12 cellular contexts compared by ENCODE assay signal in the genomic region with DNA sequence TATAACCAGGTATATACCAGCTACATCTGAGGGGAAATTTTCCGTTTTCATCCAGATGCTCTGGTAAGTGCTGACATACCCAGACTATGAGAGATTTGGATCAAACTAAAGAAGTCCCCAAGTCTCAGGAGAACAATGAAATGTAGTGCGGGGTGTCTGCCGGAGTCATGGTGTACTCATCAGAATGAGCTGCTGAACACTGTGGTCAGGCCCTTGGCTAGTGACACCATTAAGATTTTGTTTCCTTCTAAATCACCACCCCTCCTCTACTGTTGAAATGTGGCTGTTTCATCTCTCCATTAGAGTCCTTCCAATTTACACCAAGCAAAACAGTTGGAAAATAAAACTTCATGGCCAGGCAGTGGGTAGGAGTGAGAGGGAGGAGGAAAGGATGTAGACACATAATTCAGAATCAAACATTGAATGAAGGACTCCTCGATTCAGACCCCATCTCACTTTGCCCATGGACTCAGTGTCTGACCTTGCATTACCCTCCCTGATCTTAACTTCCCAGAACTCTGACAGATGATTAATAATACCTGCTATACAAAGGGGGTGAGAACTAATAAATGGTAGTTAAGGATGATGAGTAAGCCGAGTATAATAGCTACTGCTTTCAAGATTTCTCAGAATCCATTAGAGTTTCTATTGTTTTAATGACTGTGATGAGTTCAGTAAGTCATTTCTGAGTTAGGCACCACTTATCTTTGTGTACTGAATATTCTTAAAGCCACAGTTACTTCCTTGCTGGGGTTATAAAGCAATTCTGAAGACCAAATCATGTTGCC.
A peak's percentile ranks its signal among the peaks of the same experiment; 100 is the strongest.
DNase-seq lines count a peak whose midpoint lies in the region; ATAC-seq, FAIRE-seq and TF ChIP-seq lines count a peak whose summit lies in the region.
"Had no signal": no experiment of that assay in that cellular context is flagged by ENCODE, and none has a peak within 500 bp of the region (broad histone marks: within the 10 kb centered on the region; RNA-seq: fewer than 3 reads in every experiment).

No MANE protein-coding gene starts in this region.

- TF ChIP-seq RAD21 in K562 (CRISPR knock-in tag; conservative IDR thresholded peaks at IDR 0.05 in 1 of 2, IDR thresholded peaks at IDR 0.05 in 1 of 2): no peak

- no peaks in the 10 kb centered on the region for H4K20me1 ChIP-seq in K562 (replicated peaks; ENCODE audit: control insufficient read depth, insufficient read depth, low read length)

- no peak overlapping the region for H3K9ac ChIP-seq in K562 (ENCODE audit: insufficient read depth in 1 of 2, low read depth in 2 of 2, low read length in 2 of 2)
- H3K9ac ChIP-seq in muscle layer of colon (ENCODE audit: low read length): no peak overlapping the region

- H3K36me3 ChIP-seq in K562 (ENCODE audit: control insufficient read depth, insufficient read depth, low read length) (no peaks in the 10 kb centered on the region), muscle layer of colon (ENCODE audit: insufficient read depth, low read length) (no peaks in the 10 kb centered on the region)

- H3K4me3 ChIP-seq in K562 (no peak overlapping the region), muscle layer of colon (ENCODE audit: low read depth in 1 of 2, low read length in 2 of 2) (no peak overlapping the region)

- in situ Hi-C loops in K562 (cut with MboI): no loop called here

- H3K79me2 ChIP-seq in K562 (ENCODE audit: control insufficient read depth, insufficient read depth, low read length): no peaks in the 10 kb centered on the region

- intact Hi-C loops in K562 (cut with micrococcal nuclease): no loop called here

- H3K4me1 ChIP-seq in K562 (replicated peaks in 1 of 2; ENCODE audit: control insufficient read depth in 2 of 2, insufficient read depth in 2 of 2, low read length in 2 of 2): peaks cover 4 to 35% of the 10 kb centered on the region in 2 experiments; a peak in 3 of 5 replicates
- peaks cover 33% of the 10 kb centered on the region for H3K4me1 ChIP-seq in muscle layer of colon (ENCODE audit: insufficient read depth, low read length)

- TF ChIP-seq CTCF in K562 (IDR thresholded peaks at IDR 0.05 in 2 of 3, conservative IDR thresholded peaks at IDR 0.05 in 1 of 3; ENCODE audit: insufficient read depth in 2 of 3, low read depth in 1 of 3, low read length in 3 of 3): no peak

- no peak overlapping the region for H3K4me2 ChIP-seq in K562 (ENCODE audit: insufficient read depth, low read length)

- H3K27me3 ChIP-seq in K562 (ENCODE audit: control insufficient read depth in 2 of 2, insufficient read depth in 2 of 2, low read length in 2 of 2) (no peaks in the 10 kb centered on the region), muscle layer of colon (ENCODE audit: control insufficient read depth in 1 of 2, insufficient read depth in 2 of 2, low read length in 2 of 2) (no peaks in the 10 kb centered on the region)

- no TSS peak for BruUV-seq in K562 (replicated peaks; lab: Mats Ljungman, UMichigan)

- H3K9me3 ChIP-seq in K562 (replicated peaks; ENCODE audit: control insufficient read depth, insufficient read depth, low read depth, low read length): no peaks in the 10 kb centered on the region
- H3K9me3 ChIP-seq in muscle layer of colon (ENCODE audit: low read length): no peaks in the 10 kb centered on the region

- peak; percentile 11 for DNase-seq in stimulated activated CD4-positive, alpha-beta T cell treated with anti-CD3 and anti-CD28 coated beads, Interleukin-15, amount 100 ng/mL, for 24 hours
- no peak for DNase-seq in stimulated activated CD4-positive, alpha-beta T cell treated with anti-CD3 and anti-CD28 coated beads, Interleukin-4, amount 100 ng/mL, for 24 hours
- DNase-seq in K562 (ENCODE audit: extremely low read depth in 1 of 4, low spot score in 3 of 4): no peak
- DNase-seq in erythroblast (lab: John Stamatoyannopoulos, UW): no peak
- no peak for DNase-seq in COLO668 (lab: John Stamatoyannopoulos, UW; ENCODE audit: unreplicated experiment)
- no peak for DNase-seq in GM12891 (ENCODE audit: insufficient read length, low spot score)
- DNase-seq: activated T-cell treated with anti-CD3 and anti-CD28 coated beads for 4 hours, T-helper 2 cell had no signal

- TF ChIP-seq EP300 in K562 (IDR thresholded peaks at IDR 0.05; ENCODE audit: low read length): no peak

- no peak overlapping the region for H3K27ac ChIP-seq in K562 (ENCODE audit: extremely low read depth, low read depth, low read length)
- peak overlapping the region; percentile 57 for H3K27ac ChIP-seq in muscle layer of colon (ENCODE audit: low read depth, low read length)
- H3K27ac ChIP-seq: C4-2B, HL-60 had no signal

- 46% methylated on average over 5 of the region's 5 CpGs for WGBS in K562 (ENCODE audit: insufficient coverage, low coverage, missing lambda C conversion rate)

- POLR2A ChIA-PET in K562 (lab: Yijun Ruan, JAX): interaction anchor here (0.7 kb wide), 1 partner anchor 60 kb away, joined by 3 read pairs; no protein-coding TSS in a partner anchor

- FAIRE-seq in K562 (lab: Jason Lieb, UNC) (no peak), GM12891 (lab: Jason Lieb, UNC) (no peak)

- ATAC-seq in K562: no peak; the same call in 2 of the 3 replicates
- no peak for ATAC-seq in HG03432 (IDR thresholded peaks at IDR 0.05; ENCODE audit: unreplicated experiment)

- CTCF ChIA-PET in K562 (lab: Yijun Ruan, JAX; ENCODE audit: low intra/inter-chr PET ratio): no interaction called here

- TF ChIP-seq POLR2A in K562 (conservative IDR thresholded peaks at IDR 0.05): no peak
- no peak for TF ChIP-seq POLR2A in erythroblast (IDR thresholded peaks at IDR 0.05; ENCODE audit: low read length)
- no peak for TF ChIP-seq POLR2A in GM12891 (IDR thresholded peaks at IDR 0.05; ENCODE audit: low read depth, low read length)

- H2AFZ ChIP-seq in K562 (ENCODE audit: low read depth, low read length): no peak overlapping the region

- H3K9me1 ChIP-seq in K562 (ENCODE audit: control insufficient read depth, insufficient read depth, low read length): peaks cover 4% of the 10 kb centered on the region

TF ChIP-seq in K562, 482 proteins besides CTCF, POLR2A, EP300 and RAD21 (continues in another document):
- peak; percentile 79 for TF ChIP-seq MEIS2 (IDR thresholded peaks at IDR 0.05; ENCODE audit: partially characterized antibody)
- no peak for TF ChIP-seq KHSRP (IDR thresholded peaks at IDR 0.05)
- no peak for TF ChIP-seq SMARCA4 (IDR thresholded peaks at IDR 0.05)
- TF ChIP-seq NCOA6 (IDR thresholded peaks at IDR 0.05): no peak
- TF ChIP-seq ZNF224 (CRISPR knock-in tag; IDR thresholded peaks at IDR 0.05): no peak
- TF ChIP-seq TGIF2 (CRISPR knock-in tag; IDR thresholded peaks at IDR 0.05): no peak
- no peak for TF ChIP-seq E2F5 (CRISPR knock-in tag; IDR thresholded peaks at IDR 0.05)
- no peak for TF ChIP-seq USF1 (CRISPR knock-in tag; IDR thresholded peaks at IDR 0.05)
- no peak for TF ChIP-seq CHD1 (IDR thresholded peaks at IDR 0.05; ENCODE audit: low read length)
- no peak for TF ChIP-seq ZNF384 (IDR thresholded peaks at IDR 0.05; ENCODE audit: low read depth, low read length)

TF ChIP-seq in GM12891, 5 proteins besides CTCF, POLR2A, EP300 and RAD21:
- no peak for TF ChIP-seq SPI1 (IDR thresholded peaks at IDR 0.05; ENCODE audit: low read depth, low read length)
- no peak for TF ChIP-seq POLR2AphosphoS5 (IDR thresholded peaks at IDR 0.05; ENCODE audit: low read depth, low read length)
- TF ChIP-seq TAF1 (IDR thresholded peaks at IDR 0.05; ENCODE audit: low read depth, low read length): no peak
- TF ChIP-seq POU2F2 (IDR thresholded peaks at IDR 0.05; ENCODE audit: low read depth, low read length): no peak
- TF ChIP-seq PAX5 (IDR thresholded peaks at IDR 0.05; ENCODE audit: insufficient read depth, low read length, severe bottlenecking): no peak
